Comparison of ENCODE assay signal across 8 cellular contexts in the genomic region with DNA sequence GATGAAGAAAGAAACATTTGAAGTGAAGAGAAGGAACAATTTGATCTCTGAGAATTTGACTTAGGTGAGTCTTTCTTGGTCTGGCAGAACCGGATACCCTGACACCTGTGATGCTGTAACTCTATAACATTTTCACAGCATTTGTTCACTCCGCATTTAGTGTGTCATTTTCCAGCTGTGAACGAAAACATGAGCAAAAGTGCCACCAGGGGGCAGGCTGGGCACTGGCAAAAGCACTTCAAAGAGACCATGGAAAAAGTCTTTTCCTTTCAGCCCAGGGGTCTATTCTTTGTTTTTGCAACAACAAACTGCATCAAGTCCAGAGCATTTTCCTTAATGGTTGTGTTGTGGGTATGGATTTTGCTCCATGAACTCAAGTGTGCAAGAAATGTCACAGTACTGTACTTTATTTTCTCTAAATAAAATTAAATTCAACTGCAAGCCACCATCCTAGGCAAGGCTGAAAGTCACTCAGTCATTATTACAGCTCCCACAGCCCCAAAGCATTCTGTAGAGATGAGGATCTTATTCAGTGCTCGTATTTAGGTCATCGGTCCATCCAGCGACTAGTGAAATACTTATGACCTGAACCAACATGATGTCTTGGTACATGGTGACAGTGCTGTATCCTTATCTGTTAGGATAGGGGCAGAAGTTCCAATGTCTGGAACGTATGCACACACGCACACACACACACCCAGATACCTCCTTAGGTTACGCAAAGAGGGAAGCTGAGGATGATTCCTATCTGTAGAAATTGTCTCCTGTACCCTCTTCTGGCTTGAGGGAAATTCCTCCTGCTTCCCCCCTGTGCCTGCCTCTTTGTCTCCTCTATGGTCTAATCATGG.
DNase-seq lines count a peak whose midpoint lies in the region; ATAC-seq and TF ChIP-seq lines count a peak whose summit lies in the region.

No MANE protein-coding gene starts in this region.

- 60% methylated on average over 9 of the region's 9 CpGs for WGBS in smooth muscle cell (ENCODE audit: low lambda C conversion rate)

- no peak overlapping the region for H3K4me2 ChIP-seq in smooth muscle cell

- no peak for ATAC-seq in GM21528 (IDR thresholded peaks at IDR 0.05; ENCODE audit: low FRiP score, unreplicated experiment)

- H3K36me3 ChIP-seq in smooth muscle cell (ENCODE audit: low read depth): no peaks in the 10 kb centered on the region

- no peaks in the 10 kb centered on the region for H4K20me1 ChIP-seq in smooth muscle cell (ENCODE audit: low read depth)

- H3K79me2 ChIP-seq in smooth muscle cell (ENCODE audit: low read depth): no peaks in the 10 kb centered on the region

- no peak overlapping the region for H2AFZ ChIP-seq in smooth muscle cell (ENCODE audit: low read depth)

- no peaks in the 10 kb centered on the region for H3K4me1 ChIP-seq in smooth muscle cell (ENCODE audit: low read depth)

- H3K9me3 ChIP-seq in smooth muscle cell (replicated peaks; ENCODE audit: low read depth): no peaks in the 10 kb centered on the region

- DNase-seq in activated gamma-delta T cell treated with Interleukin-2 at 50 U/mL for 16 hours (peak; percentile 61), activated gamma-delta T cell (lab: John Stamatoyannopoulos, UW) (no peak), LNCaP clone FGC (ENCODE audit: low read depth) (no peak), T-helper 1 cell (peak; percentile 37 to 61 (median 44)), anterior cingulate cortex (lab: John Stamatoyannopoulos, UW) (peak in 50 of 58 donors; percentile 1 to 78 (median 21)), hypothalamus (lab: John Stamatoyannopoulos, UW) (peak in 42 of 51 donors; percentile 0 to 72 (median 32)), smooth muscle cell (lab: John Stamatoyannopoulos, UW; ENCODE audit: unreplicated experiment) (peak; percentile 15)

- peak; percentile 83 for TF ChIP-seq CTCF in LNCaP clone FGC (IDR thresholded peaks at IDR 0.05; ENCODE audit: control insufficient read depth, extremely low read depth, insufficient read depth)
- TF ChIP-seq CTCF in smooth muscle cell (IDR thresholded peaks at IDR 0.05; ENCODE audit: borderline replicate concordance, insufficient read depth, poor library complexity, severe bottlenecking): peak; percentile 82

- no peak overlapping the region for H3K27ac ChIP-seq in smooth muscle cell (ENCODE audit: low read depth)

- no peaks in the 10 kb centered on the region for H3F3A ChIP-seq in smooth muscle cell (ENCODE audit: low read depth)

- H3K4me3 ChIP-seq in LNCaP clone FGC (ENCODE audit: low read depth, low read length): no peak overlapping the region
- H3K4me3 ChIP-seq in smooth muscle cell: no peak overlapping the region

- H3K9ac ChIP-seq in smooth muscle cell (ENCODE audit: low read depth): no peak overlapping the region

- no peaks in the 10 kb centered on the region for H3K27me3 ChIP-seq in smooth muscle cell (ENCODE audit: low read depth)

Comparison
In these comparisons a context has a peak if more than half of its experiments do, and no peak if none do; other contexts are left out.
1. DNase-seq: peak in activated gamma-delta T cell treated with Interleukin-2 at 50 U/mL for 16 hours (single experiment), T-helper 1 cell (5 of 5), anterior cingulate cortex (50 of 58), hypothalamus (42 of 51) and smooth muscle cell (single experiment); none in activated gamma-delta T cell (single experiment) and LNCaP clone FGC (single experiment).